Comparison of ENCODE assay signal across 8 cellular contexts in genomic region chr9:126411225-126411947, GRCh38.
DNase-seq lines count a peak whose midpoint lies in the region; ATAC-seq and TF ChIP-seq lines count a peak whose summit lies in the region.

No MANE protein-coding gene starts in this region.

- intact Hi-C loops in CD14-positive monocyte (cut with micrococcal nuclease) = loop anchor here in 1 of 2 donors (5.0 kb wide), 2 partner anchors 61 to 86 kb away; no protein-coding TSS in a partner anchor

- H3K4me3 Mint-ChIP-seq in CD14-positive monocyte (peak overlapping the region in 1 of 2 donors; percentile 43), glutamatergic neuron (ENCODE audit: unreplicated experiment) (no peak overlapping the region)
- H3K4me3 Mint-ChIP-seq in activated naive CD8-positive, alpha-beta T cell = peak overlapping the region; percentile 77

- no peaks in the 10 kb centered on the region for H3K9me3 Mint-ChIP-seq in CD14-positive monocyte
- no peaks in the 10 kb centered on the region for H3K9me3 Mint-ChIP-seq in activated naive CD8-positive, alpha-beta T cell (ENCODE audit: low read depth)
- peaks cover 2% of the 10 kb centered on the region for H3K9me3 Mint-ChIP-seq in glutamatergic neuron (ENCODE audit: unreplicated experiment)

- ATAC-seq in GM18909 (IDR thresholded peaks at IDR 0.05; ENCODE audit: poor library complexity, unreplicated experiment) (peak; percentile 59), HG03354 (IDR thresholded peaks at IDR 0.05; ENCODE audit: poor library complexity, severe bottlenecking, unreplicated experiment) (peak; percentile 79)

- peaks cover 37% of the 10 kb centered on the region for H3K4me1 Mint-ChIP-seq in CD14-positive monocyte
- H3K4me1 Mint-ChIP-seq in activated naive CD8-positive, alpha-beta T cell (ENCODE audit: low read depth) = peaks cover 47% of the 10 kb centered on the region
- H3K4me1 Mint-ChIP-seq in glutamatergic neuron (ENCODE audit: low read depth, unreplicated experiment) = peaks cover 7% of the 10 kb centered on the region

- H3K27me3 Mint-ChIP-seq in CD14-positive monocyte (ENCODE audit: low read depth in 3 of 3) = peaks cover 1 to 4% (median 3%) of the 10 kb centered on the region in 3 donors
- no peaks in the 10 kb centered on the region for H3K27me3 Mint-ChIP-seq in activated naive CD8-positive, alpha-beta T cell
- H3K27me3 Mint-ChIP-seq in glutamatergic neuron (ENCODE audit: unreplicated experiment) = peaks cover 2% of the 10 kb centered on the region

- DNase-seq in CD14-positive monocyte (ENCODE audit: low spot score) = no peak
- no peak for DNase-seq in EL
- no peak for DNase-seq in hypothalamus (lab: John Stamatoyannopoulos, UW)
- no peak for DNase-seq in NCI-H1048 (lab: John Stamatoyannopoulos, UW)
- no peak for DNase-seq in glutamatergic neuron

- H3K36me3 Mint-ChIP-seq in CD14-positive monocyte = peaks cover 24 to 50% of the 10 kb centered on the region in 2 donors
- H3K36me3 Mint-ChIP-seq in activated naive CD8-positive, alpha-beta T cell = no peaks in the 10 kb centered on the region
- no peaks in the 10 kb centered on the region for H3K36me3 Mint-ChIP-seq in glutamatergic neuron (ENCODE audit: unreplicated experiment)

- peak overlapping the region in 6 of 7 donors; percentile 4 to 42 (median 21) for H3K27ac Mint-ChIP-seq in CD14-positive monocyte
- H3K27ac Mint-ChIP-seq in activated naive CD8-positive, alpha-beta T cell = peak overlapping the region; percentile 82
- H3K27ac Mint-ChIP-seq in glutamatergic neuron (ENCODE audit: unreplicated experiment) = no peak overlapping the region

- TF ChIP-seq CTCF in CD14-positive monocyte (IDR thresholded peaks at IDR 0.05) (no peak), glutamatergic neuron (IDR thresholded peaks at IDR 0.05; ENCODE audit: partially characterized antibody, unreplicated experiment) (no peak)
